Comparison of ENCODE assay signal across 8 cellular contexts in genomic region chr6:38639498-38640215, GRCh38. TPM values are rescaled to one million over a fixed set of nuclear protein-coding genes. Genes with fewer than 3 reads are reported as not detected.
DNase-seq lines count a peak whose midpoint lies in the region; ATAC-seq and TF ChIP-seq lines count a peak whose summit lies in the region.

TSS of gene BTBD9 (minus strand) at chr6:38639929.

- under 1% methylated on average over 82 of the region's 82 CpGs for WGBS in liver

- no peak for TF ChIP-seq RAD21 in liver (IDR thresholded peaks at IDR 0.05)

- peak within 1 kb of the TSS; percentile 84 to 87 for H3K27ac ChIP-seq in liver (ENCODE audit: low read depth in 1 of 2, low read length in 2 of 2)

- no peaks in the 10 kb centered on the region for H3K9me3 ChIP-seq in liver (ENCODE audit: control insufficient read depth in 4 of 4, low read length in 3 of 4)

- peak within 1 kb of the TSS; percentile 69 to 97 (median 74) for H3K4me3 ChIP-seq in liver (ENCODE audit: low read depth in 1 of 3, low read length in 3 of 3)

- no peaks in the 10 kb centered on the region for H3K27me3 ChIP-seq in liver (ENCODE audit: control insufficient read depth in 4 of 4, insufficient read depth in 4 of 4, low read length in 3 of 4)

- H3K36me3 ChIP-seq in liver (ENCODE audit: control insufficient read depth in 4 of 4, insufficient read depth in 3 of 4, low read depth in 1 of 4, low read length in 3 of 4), result no peaks in the 10 kb centered on the region

- ATAC-seq in GM18909 (IDR thresholded peaks at IDR 0.05; ENCODE audit: poor library complexity, unreplicated experiment), result peak; percentile 76
- ATAC-seq in HG03159 (IDR thresholded peaks at IDR 0.05; ENCODE audit: unreplicated experiment), result peak; percentile 77

- peak; percentile 96 for DNase-seq in AG20443 (ENCODE audit: low spot score)
- peak; percentile 88 for DNase-seq in NCI-H510A treated with DMSO at 0.1 percent for 48 hours (lab: John Stamatoyannopoulos, UW)
- DNase-seq in activated CD4-positive, alpha-beta T cell treated with anti-CD3 and anti-CD28 coated beads, Interleukin-2, amount 50 U/mL, for 1 hour, result peak; percentile 76
- peak; percentile 92 for DNase-seq in dermis blood vessel endothelial cell
- peak; percentile 77 for DNase-seq in stimulated activated CD4-positive, alpha-beta T cell treated with anti-CD3 and anti-CD28 coated beads, Interleukin-4, amount 100 ng/mL, for 24 hours

- H3K4me1 ChIP-seq in liver (ENCODE audit: control insufficient read depth in 4 of 4, insufficient read depth in 4 of 4, low read length in 3 of 4), result peaks cover 2 to 28% (median 14%) of the 10 kb centered on the region in 4 donors

- H3K9ac ChIP-seq in liver (ENCODE audit: low read depth in 1 of 2, low read length in 2 of 2), result peak within 1 kb of the TSS; percentile 78 to 93

- TF ChIP-seq CTCF in liver (IDR thresholded peaks at IDR 0.05; ENCODE audit: low read depth, low read length, missing input control), result no peak

TF ChIP-seq in liver, 16 proteins besides CTCF, POLR2A, EP300 and RAD21:
- TF ChIP-seq EGR1 (IDR thresholded peaks at IDR 0.05; ENCODE audit: low read depth in 2 of 2), result peak; percentile 75 to 77
- TF ChIP-seq, protein P1, sequence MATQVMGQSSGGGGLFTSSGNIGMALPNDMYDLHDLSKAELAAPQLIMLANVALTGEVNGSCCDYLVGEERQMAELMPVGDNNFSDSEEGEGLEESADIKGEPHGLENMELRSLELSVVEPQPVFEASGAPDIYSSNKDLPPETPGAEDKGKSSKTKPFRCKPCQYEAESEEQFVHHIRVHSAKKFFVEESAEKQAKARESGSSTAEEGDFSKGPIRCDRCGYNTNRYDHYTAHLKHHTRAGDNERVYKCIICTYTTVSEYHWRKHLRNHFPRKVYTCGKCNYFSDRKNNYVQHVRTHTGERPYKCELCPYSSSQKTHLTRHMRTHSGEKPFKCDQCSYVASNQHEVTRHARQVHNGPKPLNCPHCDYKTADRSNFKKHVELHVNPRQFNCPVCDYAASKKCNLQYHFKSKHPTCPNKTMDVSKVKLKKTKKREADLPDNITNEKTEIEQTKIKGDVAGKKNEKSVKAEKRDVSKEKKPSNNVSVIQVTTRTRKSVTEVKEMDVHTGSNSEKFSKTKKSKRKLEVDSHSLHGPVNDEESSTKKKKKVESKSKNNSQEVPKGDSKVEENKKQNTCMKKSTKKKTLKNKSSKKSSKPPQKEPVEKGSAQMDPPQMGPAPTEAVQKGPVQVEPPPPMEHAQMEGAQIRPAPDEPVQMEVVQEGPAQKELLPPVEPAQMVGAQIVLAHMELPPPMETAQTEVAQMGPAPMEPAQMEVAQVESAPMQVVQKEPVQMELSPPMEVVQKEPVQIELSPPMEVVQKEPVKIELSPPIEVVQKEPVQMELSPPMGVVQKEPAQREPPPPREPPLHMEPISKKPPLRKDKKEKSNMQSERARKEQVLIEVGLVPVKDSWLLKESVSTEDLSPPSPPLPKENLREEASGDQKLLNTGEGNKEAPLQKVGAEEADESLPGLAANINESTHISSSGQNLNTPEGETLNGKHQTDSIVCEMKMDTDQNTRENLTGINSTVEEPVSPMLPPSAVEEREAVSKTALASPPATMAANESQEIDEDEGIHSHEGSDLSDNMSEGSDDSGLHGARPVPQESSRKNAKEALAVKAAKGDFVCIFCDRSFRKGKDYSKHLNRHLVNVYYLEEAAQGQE (IDR thresholded peaks at IDR 0.05), result peak; percentile 6
- peak in 1 of 2 donors; percentile 4 for TF ChIP-seq RXRA (IDR thresholded peaks at IDR 0.05)
- TF ChIP-seq MAX (IDR thresholded peaks at IDR 0.05), result no peak
- peak in 1 of 2 donors; percentile 28 for TF ChIP-seq GABPA (IDR thresholded peaks at IDR 0.05 in 1 of 2, conservative IDR thresholded peaks at IDR 0.05 in 1 of 2)
- TF ChIP-seq, protein P2, sequence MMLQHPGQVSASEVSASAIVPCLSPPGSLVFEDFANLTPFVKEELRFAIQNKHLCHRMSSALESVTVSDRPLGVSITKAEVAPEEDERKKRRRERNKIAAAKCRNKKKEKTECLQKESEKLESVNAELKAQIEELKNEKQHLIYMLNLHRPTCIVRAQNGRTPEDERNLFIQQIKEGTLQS (IDR thresholded peaks at IDR 0.05), result no peak
- no peak for TF ChIP-seq ZBTB33 (IDR thresholded peaks at IDR 0.05)
- no peak for TF ChIP-seq YY1 (IDR thresholded peaks at IDR 0.05)
- peak; percentile 63 for TF ChIP-seq TAF1 (conservative IDR thresholded peaks at IDR 0.05)
- no peak for TF ChIP-seq SP1 (IDR thresholded peaks at IDR 0.05)
- TF ChIP-seq HNF4G (IDR thresholded peaks at IDR 0.05), result no peak

RNA-seq across cellular contexts. Expression of gene BTBD9, which starts in this region (rescaled TPM):
- total RNA-seq in dermis blood vessel endothelial cell (11.6 and 12.1 TPM in 2 replicates), liver (10 to 100 TPM in 1 of 2 donors, 1 to 10 TPM in 1; 5.4 to 12.4 TPM)
- 1 to 10 TPM; 2.0 to 6.0 TPM for polyA plus RNA-seq in liver

Comparison
In these comparisons a context has a peak if more than half of its experiments do, and no peak if none do; other contexts are left out.
1. Peak in every context shown above with its lines: DNase-seq, ATAC-seq, H3K4me3 ChIP-seq and H3K27ac ChIP-seq.